ENCODE assay signal across 24 cellular contexts in the genomic region with DNA sequence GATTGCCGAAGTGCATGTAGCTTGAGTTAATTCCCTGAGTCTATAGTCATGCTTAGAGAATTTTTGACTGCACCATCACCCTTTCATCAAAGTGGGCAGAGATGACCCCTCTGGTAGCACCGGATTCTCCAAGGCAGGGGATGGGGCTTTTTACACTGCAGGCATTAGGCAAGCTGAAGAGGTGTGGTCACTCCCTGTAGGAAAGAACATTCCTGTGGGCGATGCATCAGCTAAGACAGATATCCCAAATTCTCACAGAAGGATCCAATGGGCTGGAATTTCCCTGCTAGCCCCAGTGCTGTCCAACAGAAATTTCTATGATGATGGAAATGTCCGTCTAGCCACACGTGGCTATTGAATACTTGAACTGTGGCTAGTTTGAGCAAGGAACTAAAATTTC.
DNase-seq lines count a peak whose midpoint lies in the region; ATAC-seq and TF ChIP-seq lines count a peak whose summit lies in the region.
"Had no signal": no experiment of that assay in that cellular context is flagged by ENCODE, and none has a peak within 500 bp of the region (broad histone marks: within the 10 kb centered on the region; RNA-seq: fewer than 3 reads in every experiment).

No MANE protein-coding gene starts in this region.

- H3K4me1 ChIP-seq in IMR-90 (ENCODE audit: control insufficient read depth, insufficient read depth, low read length) (no peaks in the 10 kb centered on the region), mammary epithelial cell (ENCODE audit: insufficient read depth, low read length) (peaks cover 5% of the 10 kb centered on the region), BE2C (no peaks in the 10 kb centered on the region)
- H3K4me1 ChIP-seq: prostate gland, SJSA1, spleen had no signal

- WGBS in IMR-90 (ENCODE audit: extremely low coverage in 2 of 2, insufficient read length in 1 of 2), 2 experiments = no CpG with 5 or more reads among the region's 5 CpGs
- 74% methylated on average over 5 of the region's 5 CpGs for WGBS in mammary epithelial cell (ENCODE audit: low coverage, missing lambda C conversion rate)

- no peaks in the 10 kb centered on the region for H3K79me2 ChIP-seq in mammary epithelial cell (ENCODE audit: insufficient read depth, low read length)
- H3K79me2 ChIP-seq: hepatocyte had no signal

- H4K20me1 ChIP-seq in IMR-90 (ENCODE audit: insufficient read depth, low read length) = no peaks in the 10 kb centered on the region
- H4K20me1 ChIP-seq in mammary epithelial cell (ENCODE audit: insufficient read depth, low read length) = no peaks in the 10 kb centered on the region

- CTCF ChIA-PET in IMR-90 (lab: Yijun Ruan, JAX) = no interaction called here
- CTCF ChIA-PET in mammary epithelial cell (lab: Charles Lee; ENCODE audit: low non-redundant PET) = no interaction called here

- peak; percentile 68 for DNase-seq in AG09309 (ENCODE audit: low read depth)
- peak; percentile 84 for DNase-seq in IMR-90
- DNase-seq in mammary epithelial cell = peak; percentile 6
- DNase-seq in kidney glomerular epithelial cell (lab: John Stamatoyannopoulos, UW) = peak; percentile 22
- DNase-seq in anterior cingulate cortex (lab: John Stamatoyannopoulos, UW) = no peak
- no peak for DNase-seq in BE2C
- DNase-seq: activated CD4-positive, alpha-beta memory T cell treated with anti-CD3 and anti-CD28 coated beads for 36 hours; activated gamma-delta T cell treated with Interleukin-2 at 50 U/mL for 16 hours; activated T-cell treated with anti-CD3 and anti-CD28 coated beads for 4 hours; amniotic stem cell; cerebellar nuclear complex; DMS79; effector memory CD8-positive, alpha-beta T cell; left colon; NCI-H1436; PC-9; spleen; substantia nigra had no signal

- H2AK5ac ChIP-seq in IMR-90 (ENCODE audit: low read depth, low read length) = no peak overlapping the region

- no peak overlapping the region for H2BK5ac ChIP-seq in IMR-90 (ENCODE audit: low read depth, low read length, poor library complexity, severe bottlenecking)

- no peak overlapping the region for H3K4ac ChIP-seq in IMR-90 (ENCODE audit: low read depth, low read length)

- TF ChIP-seq POLR2A in IMR-90 (IDR thresholded peaks at IDR 0.05; ENCODE audit: low read depth, low read length) = no peak

- H3K36me3 ChIP-seq in IMR-90 (ENCODE audit: control insufficient read depth, insufficient read depth, low read length) = no peaks in the 10 kb centered on the region
- no peaks in the 10 kb centered on the region for H3K36me3 ChIP-seq in mammary epithelial cell (ENCODE audit: insufficient read depth, low read length)
- H3K36me3 ChIP-seq in BE2C = no peaks in the 10 kb centered on the region
- H3K36me3 ChIP-seq: prostate gland, SJSA1, spleen had no signal

- no peak overlapping the region for H3K4me2 ChIP-seq in IMR-90 (ENCODE audit: low read depth, low read length)
- no peak overlapping the region for H3K4me2 ChIP-seq in mammary epithelial cell (ENCODE audit: insufficient read depth, low read depth, low read length)
- H3K4me2 ChIP-seq: hepatocyte, PC-9 had no signal

- no peak for TF ChIP-seq CTCF in AG09309 (IDR thresholded peaks at IDR 0.05; ENCODE audit: control insufficient read depth, insufficient read depth, low read depth, low read length, missing control alignments)
- no peak for TF ChIP-seq CTCF in IMR-90 (conservative IDR thresholded peaks at IDR 0.05; ENCODE audit: low read depth, low read length)
- no peak for TF ChIP-seq CTCF in mammary epithelial cell (conservative IDR thresholded peaks at IDR 0.05 in 1 of 2, IDR thresholded peaks at IDR 0.05 in 1 of 2; ENCODE audit: extremely low read depth in 1 of 2, insufficient read depth in 1 of 2, low read depth in 1 of 2, low read length in 2 of 2)
- no peak for TF ChIP-seq CTCF in BE2C (IDR thresholded peaks at IDR 0.05; ENCODE audit: low read depth, low read length)

- H3K27me3 ChIP-seq in IMR-90 (ENCODE audit: control insufficient read depth, insufficient read depth, low read length) (no peaks in the 10 kb centered on the region), mammary epithelial cell (ENCODE audit: insufficient read depth, low read length) (no peaks in the 10 kb centered on the region), BE2C (no peaks in the 10 kb centered on the region)
- H3K27me3 ChIP-seq: hepatocyte, SJSA1, spleen had no signal

- H3K9me3 ChIP-seq in IMR-90 (ENCODE audit: control insufficient read depth, insufficient read depth, low read length) = peaks cover 2% of the 10 kb centered on the region
- no peaks in the 10 kb centered on the region for H3K9me3 ChIP-seq in mammary epithelial cell (replicated peaks; ENCODE audit: insufficient read depth, low read length)
- no peaks in the 10 kb centered on the region for H3K9me3 ChIP-seq in BE2C
- H3K9me3 ChIP-seq: prostate gland, SJSA1 had no signal

- no peak overlapping the region for H3K27ac ChIP-seq in IMR-90 (ENCODE audit: insufficient read depth, low read length)
- no peak overlapping the region for H3K27ac ChIP-seq in mammary epithelial cell (ENCODE audit: insufficient read depth, low read depth, low read length)
- H3K27ac ChIP-seq: hepatocyte, PC-9, prostate gland, SJSA1, spleen had no signal

- H3K14ac ChIP-seq in IMR-90 (replicated peaks; ENCODE audit: low read depth, low read length) = no peak overlapping the region

- no peaks in the 10 kb centered on the region for H3K79me1 ChIP-seq in IMR-90 (ENCODE audit: low read depth in 1 of 2, low read length in 2 of 2)

- dilution Hi-C loops in IMR-90 (cut with HindIII; ENCODE audit: low sequenced_read_pairs, unreplicated experiment) (no loop called here), mammary epithelial cell (cut with HindIII; ENCODE audit: low sequenced_read_pairs) (no loop called here)

- no peak overlapping the region for H3K18ac ChIP-seq in IMR-90 (ENCODE audit: low read depth, low read length)

- in situ Hi-C loops in IMR-90 (cut with MboI; ENCODE audit: low sequenced_read_pairs) (no loop called here), mammary epithelial cell (cut with MboI; ENCODE audit: low sequenced_read_pairs in 2 of 2) (no loop called here)

- H2BK20ac ChIP-seq in IMR-90 (ENCODE audit: low read depth, low read length) = no peak overlapping the region

- no peak overlapping the region for H4K5ac ChIP-seq in IMR-90 (ENCODE audit: low read depth, low read length)

- no peak overlapping the region for H2BK15ac ChIP-seq in IMR-90 (ENCODE audit: low read depth, low read length)

- no peak; the same call in 1 of the 2 replicates for TF ChIP-seq RAD21 in IMR-90 (IDR thresholded peaks at IDR 0.05; ENCODE audit: low read length)

- BruUV-seq in IMR-90 (replicated peaks; lab: Mats Ljungman, UMichigan) = no TSS peak
- no TSS peak for BruUV-seq in mammary epithelial cell (replicated peaks; lab: Mats Ljungman, UMichigan)

- no peak overlapping the region for H2BK120ac ChIP-seq in IMR-90 (ENCODE audit: low read depth, low read length)

- H3K9ac ChIP-seq in IMR-90 (ENCODE audit: low read depth, low read length) (no peak overlapping the region), mammary epithelial cell (ENCODE audit: insufficient read depth, low read length) (no peak overlapping the region)

- no peak overlapping the region for H2AK9ac ChIP-seq in IMR-90 (replicated peaks; ENCODE audit: low read depth, low read length, poor library complexity)

- no peak overlapping the region for H4K8ac ChIP-seq in IMR-90 (ENCODE audit: low read depth in 2 of 2, low read length in 2 of 2)

- peak; percentile 46 for ATAC-seq in IMR-90 (ENCODE audit: low read depth)
- no peak for ATAC-seq in GM18511 (IDR thresholded peaks at IDR 0.05; ENCODE audit: unreplicated experiment)
- ATAC-seq in HG02763 (IDR thresholded peaks at IDR 0.05; ENCODE audit: unreplicated experiment) = no peak
- ATAC-seq: effector memory CD8-positive, alpha-beta T cell; left colon; WTC11 had no signal

- H3K9me1 ChIP-seq in IMR-90 (ENCODE audit: insufficient read depth, low read length) = no peaks in the 10 kb centered on the region

- H3K4me3 ChIP-seq in AG09309 (ENCODE audit: control insufficient read depth, low read depth, low read length) = no peak overlapping the region
- no peak overlapping the region for H3K4me3 ChIP-seq in IMR-90 (ENCODE audit: insufficient read depth, low read depth, low read length)
- no peak overlapping the region for H3K4me3 ChIP-seq in mammary epithelial cell (replicated peaks in 1 of 3; ENCODE audit: insufficient read depth in 1 of 3, low read depth in 2 of 3, low read length in 3 of 3)
- H3K4me3 ChIP-seq in BE2C (ENCODE audit: low read depth, low read length) = no peak overlapping the region
- H3K4me3 ChIP-seq: hepatocyte, PC-9, prostate gland, SJSA1, spleen had no signal

- intact Hi-C loops in IMR-90 (cut with micrococcal nuclease) = no loop called here
- intact Hi-C loops in mammary epithelial cell (cut with micrococcal nuclease) = no loop called here

- H2AFZ ChIP-seq in IMR-90 (replicated peaks; ENCODE audit: low read length, poor library complexity) = no peak overlapping the region
- no peak overlapping the region for H2AFZ ChIP-seq in mammary epithelial cell (ENCODE audit: low read depth, low read length)
- H2AFZ ChIP-seq: hepatocyte, PC-9 had no signal

- no peak overlapping the region for H3K56ac ChIP-seq in IMR-90 (ENCODE audit: extremely low read depth, insufficient read depth, low read length)

- no peak overlapping the region for H3K23ac ChIP-seq in IMR-90 (ENCODE audit: low read depth, low read length)

- POLR2A ChIA-PET in IMR-90 (lab: Charles Lee; ENCODE audit: unreplicated experiment) = no interaction called here

- H4K91ac ChIP-seq in IMR-90 (ENCODE audit: insufficient read depth, low read depth, low read length) = no peak overlapping the region

TF ChIP-seq in IMR-90, 13 proteins besides CTCF, POLR2A, EP300 and RAD21:
- TF ChIP-seq BHLHE40 (IDR thresholded peaks at IDR 0.05; ENCODE audit: low read depth, low read length) = no peak
- TF ChIP-seq CEBPB (IDR thresholded peaks at IDR 0.05; ENCODE audit: low read depth, low read length) = peak; percentile 63; the same call in 1 of the 2 replicates
- no peak for TF ChIP-seq MXI1 (IDR thresholded peaks at IDR 0.05; ENCODE audit: borderline replicate concordance, low read depth, low read length)

Comparison
In these comparisons a context has a peak if more than half of its experiments do, and no peak if none do; other contexts are left out.
1. DNase-seq: peak in AG09309 (single experiment), IMR-90 (single experiment), mammary epithelial cell (single experiment) and kidney glomerular epithelial cell (single experiment); none in anterior cingulate cortex (0 of 58) and BE2C (single experiment).